In genomic region chrX:6163761-6164160, GRCh38 we compare ENCODE assay signal across 21 cellular contexts.
"Had no signal": no experiment of that assay in that cellular context is flagged by ENCODE, and none has a peak within 500 bp of the region (broad histone marks: within the 10 kb centered on the region; RNA-seq: fewer than 3 reads in every experiment).

No MANE protein-coding gene starts in this region.

- H3K4me3 Mint-ChIP-seq: naive thymus-derived CD4-positive, alpha-beta T cell; nephron progenitor cell; stimulated activated naive B cell treated with anti-CD40 and anti-IgM and Interleukin-4, amounts not matched to agents 10 μg/mL and 1 μg/mL and 100 μg/mL, for 72 hours had no signal

- H2AFZ ChIP-seq: hepatocyte, parathyroid adenoma had no signal

- H3K27ac Mint-ChIP-seq: naive thymus-derived CD4-positive, alpha-beta T cell; nephron progenitor cell; stimulated activated naive B cell treated with anti-CD40 and anti-IgM and Interleukin-4, amounts not matched to agents 10 μg/mL and 1 μg/mL and 100 μg/mL, for 72 hours had no signal

- H3K9ac ChIP-seq: parathyroid adenoma had no signal

- H3K4me1 Mint-ChIP-seq: naive thymus-derived CD4-positive, alpha-beta T cell; stimulated activated naive B cell treated with anti-CD40 and anti-IgM and Interleukin-4, amounts not matched to agents 10 μg/mL and 1 μg/mL and 100 μg/mL, for 72 hours had no signal

- H3K36me3 ChIP-seq: esophagus squamous epithelium, prostate gland, right lobe of liver, spleen, stomach, thoracic aorta, transverse colon had no signal

- H3K36me3 Mint-ChIP-seq: naive thymus-derived CD4-positive, alpha-beta T cell; stimulated activated naive B cell treated with anti-CD40 and anti-IgM and Interleukin-4, amounts not matched to agents 10 μg/mL and 1 μg/mL and 100 μg/mL, for 72 hours had no signal

- H3K27me3 Mint-ChIP-seq: naive thymus-derived CD4-positive, alpha-beta T cell had no signal

- H3K79me2 ChIP-seq: hepatocyte, parathyroid adenoma had no signal

- H3K9me3 ChIP-seq: esophagus squamous epithelium, prostate gland, right lobe of liver, spleen, stomach, thoracic aorta, transverse colon had no signal

- H3K4me1 ChIP-seq: esophagus squamous epithelium, parathyroid adenoma, prostate gland, right lobe of liver, spleen, stomach, transverse colon had no signal

- H3K27ac ChIP-seq: esophagus squamous epithelium, hepatocyte, parathyroid adenoma, prostate gland, right lobe of liver, spleen, stomach, thoracic aorta, transverse colon had no signal

- H3K4me2 ChIP-seq: hepatocyte had no signal

- H3K27me3 ChIP-seq: esophagus squamous epithelium, hepatocyte, right lobe of liver, spleen, stomach, transverse colon had no signal

- H3K4me3 ChIP-seq: esophagus squamous epithelium, hepatocyte, prostate gland, right lobe of liver, spleen, stomach, thoracic aorta, transverse colon had no signal

- DNase-seq: cortex of kidney; effector memory CD4-positive, alpha-beta T cell; esophagus squamous epithelium; foreskin melanocyte; head of caudate nucleus; naive thymus-derived CD4-positive, alpha-beta T cell; nephron progenitor cell; retina; right lobe of liver; spleen; stimulated activated CD4-positive, alpha-beta T cell treated with anti-CD3 and anti-CD28 coated beads, Interleukin-15, amount 100 ng/mL, for 24 hours; stimulated activated CD4-positive, alpha-beta T cell treated with anti-CD3 and anti-CD28 coated beads, Interleukin-1b, Interleukin-23, amount 100 ng/mL, for 48 hours; stimulated activated CD4-positive, alpha-beta T cell treated with anti-CD3 and anti-CD28 coated beads, Interleukin-4, amount 100 ng/mL, for 4 hours; stimulated activated naive B cell treated with anti-CD40 and anti-IgM and Interleukin-4, amounts not matched to agents 10 μg/mL and 1 μg/mL and 100 μg/mL, for 72 hours; stomach; substantia nigra; transverse colon had no signal
